In genomic region chr5:59042683-59043082, GRCh38 we compare ENCODE assay signal across 11 cellular contexts.
DNase-seq lines count a peak whose midpoint lies in the region; ATAC-seq and TF ChIP-seq lines count a peak whose summit lies in the region.
"Had no signal": no experiment of that assay in that cellular context is flagged by ENCODE, and none has a peak within 500 bp of the region (broad histone marks: within the 10 kb centered on the region; RNA-seq: fewer than 3 reads in every experiment).

No MANE protein-coding gene starts in this region.

- H3K36me3 ChIP-seq in ACC112 (ENCODE audit: insufficient read depth, low read length) (no peaks in the 10 kb centered on the region), GM23338 (ENCODE audit: insufficient read depth) (no peaks in the 10 kb centered on the region), mesenchymal stem cell (ENCODE audit: control insufficient read depth in 1 of 2, insufficient read depth in 2 of 2, low read depth in 1 of 2, low read length in 2 of 2) (no peaks in the 10 kb centered on the region)
- H3K36me3 ChIP-seq: prostate gland had no signal

- H2BK12ac ChIP-seq in mesenchymal stem cell (ENCODE audit: low read length in 2 of 2) = no peak overlapping the region

- no peak overlapping the region for H3K27ac Mint-ChIP-seq in GM23338

- no peaks in the 10 kb centered on the region for H3K9me2 ChIP-seq in GM23338 (ENCODE audit: insufficient read depth)

- H3K4me1 Mint-ChIP-seq in GM23338 = peaks cover 10% of the 10 kb centered on the region; the same call in 2 of the 3 replicates

- H3K9ac ChIP-seq in mesenchymal stem cell (ENCODE audit: low read length) = peak overlapping the region; percentile 23

- no peak overlapping the region for H2BK120ac ChIP-seq in mesenchymal stem cell (ENCODE audit: low read depth, low read length)

- WGBS in mesenchymal stem cell = 39% methylated on average over 2 of the region's 3 CpGs

- no peak for DNase-seq in GM23338 (ENCODE audit: low spot score)
- peak; percentile 73 for DNase-seq in amniotic epithelial cell (ENCODE audit: low read depth)
- peak; percentile 57 for DNase-seq in mesenchymal stem cell
- DNase-seq in stimulated activated CD8-positive, alpha-beta memory T cell treated with anti-CD3 and anti-CD28 coated beads, Interleukin-4, amount 100 ng/mL, for 48 hours = no peak
- no peak for DNase-seq in kidney glomerular epithelial cell (lab: John Stamatoyannopoulos, UW)
- no peak for DNase-seq in DMS153 (lab: John Stamatoyannopoulos, UW)
- no peak for DNase-seq in ecto neural progenitor cell (ENCODE audit: low spot score)
- DNase-seq: kidney had no signal

- H3K9me3 Mint-ChIP-seq in GM23338 = no peaks in the 10 kb centered on the region

- H3K4me3 ChIP-seq in ACC112 (ENCODE audit: low read depth, low read length) = no peak overlapping the region
- H3K4me3 ChIP-seq in GM23338 = no peak overlapping the region
- no peak overlapping the region for H3K4me3 ChIP-seq in mesenchymal stem cell (ENCODE audit: insufficient read depth in 1 of 2, low read depth in 1 of 2, low read length in 2 of 2)
- H3K4me3 ChIP-seq: prostate gland had no signal

- H3K4ac ChIP-seq in mesenchymal stem cell (ENCODE audit: low read depth in 1 of 2, low read length in 2 of 2) = no peak overlapping the region

- H4K8ac ChIP-seq in mesenchymal stem cell (ENCODE audit: low read length) = no peak overlapping the region

- no peak overlapping the region for H3K14ac ChIP-seq in mesenchymal stem cell (ENCODE audit: low read length in 2 of 2)

- H3K4me1 ChIP-seq in ACC112 (ENCODE audit: control insufficient read depth, insufficient read depth, low read length, unreplicated experiment) (peaks cover 28% of the 10 kb centered on the region), GM23338 (ENCODE audit: insufficient read depth) (peaks cover 3% of the 10 kb centered on the region; the same call in 1 of the 2 replicates), mesenchymal stem cell (ENCODE audit: control insufficient read depth, insufficient read depth, low read depth, low read length) (peaks cover 9% of the 10 kb centered on the region)
- H3K4me1 ChIP-seq: prostate gland had no signal

- peaks cover 15% of the 10 kb centered on the region for H3K79me2 ChIP-seq in ACC112 (ENCODE audit: control insufficient read depth, insufficient read depth, low read length, unreplicated experiment)
- no peaks in the 10 kb centered on the region for H3K79me2 ChIP-seq in GM23338 (replicated peaks; ENCODE audit: insufficient read depth)

- peak overlapping the region; percentile 88 for H3K27ac ChIP-seq in ACC112 (ENCODE audit: low read depth, low read length)
- no peak overlapping the region for H3K27ac ChIP-seq in GM23338 (ENCODE audit: low read depth)
- peak overlapping the region; percentile 8 for H3K27ac ChIP-seq in mesenchymal stem cell (ENCODE audit: low read length, poor library complexity, severe bottlenecking)
- H3K27ac ChIP-seq: prostate gland had no signal

- H3K27me3 Mint-ChIP-seq in GM23338 (ENCODE audit: insufficient read depth, low read depth, poor library complexity) = peaks cover 27% of the 10 kb centered on the region

- H2AK5ac ChIP-seq in mesenchymal stem cell (ENCODE audit: low read length, severe bottlenecking) = no peak overlapping the region

- H3K4me2 ChIP-seq in GM23338 = no peak overlapping the region
- H3K4me2 ChIP-seq in mesenchymal stem cell (ENCODE audit: low read length, poor library complexity, severe bottlenecking) = no peak overlapping the region

- no peak for TF ChIP-seq CTCF in GM23338 (conservative IDR thresholded peaks at IDR 0.05; ENCODE audit: low read depth in 2 of 2)

- no peak overlapping the region for H4K91ac ChIP-seq in mesenchymal stem cell (ENCODE audit: low read length)

- H3K4me3 Mint-ChIP-seq in GM23338 = no peak overlapping the region

- H3K27me3 ChIP-seq in ACC112 (ENCODE audit: insufficient read depth, low read length) = no peaks in the 10 kb centered on the region
- H3K27me3 ChIP-seq in GM23338 (ENCODE audit: insufficient read depth) = peaks cover 43% of the 10 kb centered on the region
- H3K27me3 ChIP-seq in mesenchymal stem cell (ENCODE audit: control insufficient read depth in 1 of 2, insufficient read depth in 1 of 2, low read length in 2 of 2) = no peaks in the 10 kb centered on the region

- peaks cover 5% of the 10 kb centered on the region for H3K79me1 ChIP-seq in mesenchymal stem cell (replicated peaks; ENCODE audit: low read length, poor library complexity, severe bottlenecking)

- H2BK15ac ChIP-seq in mesenchymal stem cell (ENCODE audit: low read depth, poor library complexity, severe bottlenecking) = no peak overlapping the region

- no peak for ATAC-seq in GM23338
- ATAC-seq: Panc1 had no signal

- H3K36me3 Mint-ChIP-seq in GM23338 (ENCODE audit: low read depth) = no peaks in the 10 kb centered on the region

- no peak overlapping the region for H3K18ac ChIP-seq in mesenchymal stem cell (ENCODE audit: low read depth in 1 of 2, low read length in 2 of 2)

- no peak overlapping the region for H2BK5ac ChIP-seq in mesenchymal stem cell (ENCODE audit: low read depth, low read length, poor library complexity, severe bottlenecking)

- H4K20me1 ChIP-seq in GM23338 (replicated peaks; ENCODE audit: insufficient read depth) = no peaks in the 10 kb centered on the region

- H3K23ac ChIP-seq in mesenchymal stem cell (ENCODE audit: low read length in 2 of 2) = no peak overlapping the region

- H2AFZ ChIP-seq in ACC112 (ENCODE audit: low read length, unreplicated experiment) (peak overlapping the region; percentile 1), GM23338 (0 out of 2 replicates have a peak overlapping the region, but pooled peaks have one; percentile 32), mesenchymal stem cell (ENCODE audit: low read depth, low read length) (no peak overlapping the region)

- H3K9me3 ChIP-seq in mesenchymal stem cell (ENCODE audit: control insufficient read depth, low read length) = no peaks in the 10 kb centered on the region
- H3K9me3 ChIP-seq: prostate gland had no signal

- no peaks in the 10 kb centered on the region for H3F3A ChIP-seq in GM23338 (replicated peaks; ENCODE audit: low read depth)

TF ChIP-seq in GM23338, 12 proteins besides CTCF, POLR2A, EP300 and RAD21:
- no peak for TF ChIP-seq EZH2phosphoT487 (IDR thresholded peaks at IDR 0.05; ENCODE audit: unreplicated experiment)
- no peak for TF ChIP-seq ZNF331 (CRISPR knock-in tag; IDR thresholded peaks at IDR 0.05; ENCODE audit: low read depth)
- no peak for TF ChIP-seq ETS1 (IDR thresholded peaks at IDR 0.05)
- no peak for TF ChIP-seq ZNF114 (CRISPR knock-in tag; IDR thresholded peaks at IDR 0.05)
- no peak for TF ChIP-seq POLR2AphosphoS5 (IDR thresholded peaks at IDR 0.05; ENCODE audit: low read depth)
- no peak for TF ChIP-seq REST (IDR thresholded peaks at IDR 0.05; ENCODE audit: unreplicated experiment)
- TF ChIP-seq EZH2 (IDR thresholded peaks at IDR 0.05; ENCODE audit: low read depth, unreplicated experiment) = no peak
- no peak for TF ChIP-seq STAT1 (IDR thresholded peaks at IDR 0.05; ENCODE audit: unreplicated experiment)
- TF ChIP-seq CREB1 (CRISPR knock-in tag; IDR thresholded peaks at IDR 0.05; ENCODE audit: low read depth) = no peak
- TF ChIP-seq NANOG (IDR thresholded peaks at IDR 0.05; ENCODE audit: borderline replicate concordance) = no peak

Comparison
In these comparisons a context has a peak if more than half of its experiments do, and no peak if none do; other contexts are left out.
1. DNase-seq: peak in amniotic epithelial cell (single experiment) and mesenchymal stem cell (single experiment); none in GM23338 (single experiment), stimulated activated CD8-positive, alpha-beta memory T cell treated with anti-CD3 and anti-CD28 coated beads, Interleukin-4, amount 100 ng/mL, for 48 hours (single experiment), kidney glomerular epithelial cell (single experiment), DMS153 (single experiment) and ecto neural progenitor cell (single experiment).